ENCODE assay signal across 8 cellular contexts in genomic region chr1:149884433-149885363, GRCh38. TPM values are rescaled to one million over a fixed set of nuclear protein-coding genes. Genes with fewer than 3 reads are reported as not detected.
DNase-seq lines count a peak whose midpoint lies in the region; FAIRE-seq and TF ChIP-seq lines count a peak whose summit lies in the region.

No MANE protein-coding gene starts in this region.

- no peak for TF ChIP-seq POLR2A in Peyer's patch (IDR thresholded peaks at IDR 0.05)
- no peak for TF ChIP-seq POLR2A in endothelial cell of umbilical vein (IDR thresholded peaks at IDR 0.05; ENCODE audit: low read depth, low read length)
- no peak for TF ChIP-seq POLR2A in ovary (IDR thresholded peaks at IDR 0.05)

- H3K36me3 Mint-ChIP-seq in endothelial cell (ENCODE audit: low read depth, unreplicated experiment) = no peaks in the 10 kb centered on the region

- WGBS in ovary, 3 donors = 7 to 10% (median 9%) methylated on average over 9 of the region's 9 CpGs

- H3K79me2 ChIP-seq in KMS-11 (ENCODE audit: insufficient read depth, low read depth) = peaks cover 55% of the 10 kb centered on the region
- H3K79me2 ChIP-seq in endothelial cell of umbilical vein (ENCODE audit: control insufficient read depth, insufficient read depth, low read length) = no peaks in the 10 kb centered on the region

- H2AFZ ChIP-seq in KMS-11 (ENCODE audit: low read depth) = no peak overlapping the region
- H2AFZ ChIP-seq in endothelial cell of umbilical vein (ENCODE audit: low read depth, low read length) = peak overlapping the region; percentile 26

- POLR2A ChIA-PET in endothelial cell of umbilical vein (lab: Charles Lee) = interaction anchor here (0.6 kb wide), 1 partner anchor 185 kb away, joined by 3 read pairs; no protein-coding TSS in a partner anchor

- H3K4me2 ChIP-seq in KMS-11 = peak overlapping the region; percentile 72
- peak overlapping the region; percentile 91 for H3K4me2 ChIP-seq in endothelial cell of umbilical vein (ENCODE audit: insufficient read depth, low read length)

- no peak overlapping the region for H3K4me3 Mint-ChIP-seq in endothelial cell (ENCODE audit: unreplicated experiment)

- no TSS peak for BruUV-seq in endothelial cell of umbilical vein (replicated peaks; lab: Mats Ljungman, UMichigan)

- no peaks in the 10 kb centered on the region for H3K27me3 Mint-ChIP-seq in endothelial cell (ENCODE audit: unreplicated experiment)

- peak; percentile 84 for DNase-seq in DMS53 (lab: John Stamatoyannopoulos, UW)
- peak in 2 of 3 donors; percentile 37 to 50 for DNase-seq in Peyer's patch
- no peak for DNase-seq in endothelial cell of umbilical vein (ENCODE audit: low read depth, low spot score)
- DNase-seq in ovary = no peak
- no peak for DNase-seq in ecto neural progenitor cell (ENCODE audit: low spot score)
- no peak for DNase-seq in endothelial cell (ENCODE audit: low spot score)
- no peak for DNase-seq in T-helper 9 cell

- H4K20me1 ChIP-seq in KMS-11 (ENCODE audit: insufficient read depth) (no peaks in the 10 kb centered on the region), endothelial cell of umbilical vein (replicated peaks; ENCODE audit: control insufficient read depth, extremely low read depth, insufficient read depth, low read length) (no peaks in the 10 kb centered on the region)

- no peaks in the 10 kb centered on the region for H3K36me3 ChIP-seq in KMS-11 (ENCODE audit: insufficient read depth)
- H3K36me3 ChIP-seq in Peyer's patch = no peaks in the 10 kb centered on the region
- no peaks in the 10 kb centered on the region for H3K36me3 ChIP-seq in endothelial cell of umbilical vein (ENCODE audit: control insufficient read depth in 2 of 2, extremely low read depth in 1 of 2, insufficient read depth in 2 of 2, low read length in 2 of 2)
- H3K36me3 ChIP-seq in ovary = no peaks in the 10 kb centered on the region

- H3K9me3 ChIP-seq in Peyer's patch = no peaks in the 10 kb centered on the region
- H3K9me3 ChIP-seq in endothelial cell of umbilical vein (replicated peaks; ENCODE audit: control insufficient read depth, insufficient read depth, low read length) = no peaks in the 10 kb centered on the region
- H3K9me3 ChIP-seq in ovary = no peaks in the 10 kb centered on the region

- H3K4me1 ChIP-seq in KMS-11 (ENCODE audit: low read depth, poor library complexity, severe bottlenecking) = peaks cover 47% of the 10 kb centered on the region
- H3K4me1 ChIP-seq in Peyer's patch = peaks cover 0 to 10% (median 0%) of the 10 kb centered on the region in 4 donors
- H3K4me1 ChIP-seq in endothelial cell of umbilical vein (ENCODE audit: control insufficient read depth, extremely low read depth, insufficient read depth, low read length) = peaks cover 16% of the 10 kb centered on the region
- H3K4me1 ChIP-seq in ovary (ENCODE audit: insufficient read depth) = peaks cover 2% of the 10 kb centered on the region

- dilution Hi-C loops in endothelial cell of umbilical vein (cut with MboI; ENCODE audit: extremely low pct_ligation_motif_present, low sequenced_read_pairs) = loop anchor here (25.0 kb wide), 1 partner anchor 153 kb away; no protein-coding TSS in a partner anchor

- H3K9me3 Mint-ChIP-seq in endothelial cell (ENCODE audit: unreplicated experiment) = no peaks in the 10 kb centered on the region

- H3K9ac ChIP-seq in KMS-11 (peak overlapping the region; percentile 92), endothelial cell of umbilical vein (replicated peaks; ENCODE audit: extremely low read depth, insufficient read depth, low read length) (peak overlapping the region; percentile 99)

- FAIRE-seq in endothelial cell of umbilical vein (lab: Jason Lieb, UNC) = no peak

- H3K27ac ChIP-seq in KMS-11 (peak overlapping the region; percentile 92), Peyer's patch (peak overlapping the region; percentile 97 to 100 (median 98)), endothelial cell of umbilical vein (ENCODE audit: insufficient read depth, low read depth, low read length) (peak overlapping the region; percentile 90), ovary (peak overlapping the region in 1 of 2 donors; percentile 99)

- TF ChIP-seq EP300 in ovary (IDR thresholded peaks at IDR 0.05) = no peak

- H3K27me3 ChIP-seq in KMS-11 (ENCODE audit: insufficient read depth, low read depth) (no peaks in the 10 kb centered on the region), Peyer's patch (no peaks in the 10 kb centered on the region), endothelial cell of umbilical vein (ENCODE audit: control insufficient read depth in 2 of 2, insufficient read depth in 2 of 2, low read length in 2 of 2) (no peaks in the 10 kb centered on the region), ovary (no peaks in the 10 kb centered on the region)

- no peaks in the 10 kb centered on the region for H3K4me1 Mint-ChIP-seq in endothelial cell (ENCODE audit: unreplicated experiment)

- TF ChIP-seq CTCF in KMS-11 (conservative IDR thresholded peaks at IDR 0.05; ENCODE audit: low read depth, low read length) (no peak; the same call in 1 of the 2 replicates), Peyer's patch (IDR thresholded peaks at IDR 0.05) (no peak), endothelial cell of umbilical vein (IDR thresholded peaks at IDR 0.05; ENCODE audit: extremely low read depth in 1 of 2, insufficient read depth in 1 of 2, low read depth in 1 of 2, low read length in 2 of 2) (no peak), ovary (IDR thresholded peaks at IDR 0.05) (no peak), endothelial cell (IDR thresholded peaks at IDR 0.05; ENCODE audit: unreplicated experiment) (no peak)

- CTCF ChIA-PET in endothelial cell of umbilical vein (lab: Charles Lee) = interaction anchor here (0.6 kb wide), 1 partner anchor 208 kb away, joined by 3 read pairs; no protein-coding TSS in a partner anchor

- intact Hi-C loops in endothelial cell of umbilical vein (cut with micrococcal nuclease) = no loop called here
- intact Hi-C loops in ovary (cut with DNase I) = no loop called here

- no peaks in the 10 kb centered on the region for H3K9me1 ChIP-seq in endothelial cell of umbilical vein (replicated peaks; ENCODE audit: control insufficient read depth, extremely low read depth, insufficient read depth, low read length)

- H3K4me3 ChIP-seq in KMS-11 (IDR thresholded peaks at IDR 0.05; ENCODE audit: insufficient read depth, low read depth, low read length) (peak overlapping the region; percentile 95), Peyer's patch (peak overlapping the region; percentile 61 to 73 (median 70)), endothelial cell of umbilical vein (replicated peaks in 1 of 3; ENCODE audit: insufficient read depth in 1 of 3, low read depth in 1 of 3, low read length in 3 of 3) (peak overlapping the region in 2 of 3 experiments; percentile 42 to 81), ovary (peak overlapping the region; percentile 80)

- no peak overlapping the region for H3K27ac Mint-ChIP-seq in endothelial cell (ENCODE audit: unreplicated experiment)

RNA-seq across cellular contexts. Expression of gene BOLA1, which starts 14.7 kb away (rescaled TPM):
- total RNA-seq in Peyer's patch (10 to 100 TPM in 3 of 4 donors, 1 to 10 TPM in 1; 9.1 to 37.8 (median 22.1) TPM), endothelial cell of umbilical vein (7.0 and 10.8 TPM in 2 replicates), ovary (10 to 100 TPM; 11.6 to 36.5 (median 16.1) TPM), endothelial cell (ENCODE audit: unreplicated experiment) (7.7 TPM)
- polyA plus RNA-seq in endothelial cell of umbilical vein (12.2 and 16.1 TPM in 2 replicates), ovary (10 to 100 TPM; 13.6 to 30.1 TPM)
- polyA plus RNA-seq in endothelial cell of umbilical vein (2011; cell fraction: cytosol; rRNA removed) = 11.6 and 15.0 TPM in 2 replicates
- 5.8 and 8.2 TPM in 2 replicates for polyA plus RNA-seq in endothelial cell of umbilical vein (2011; cell fraction: nucleus; rRNA removed)
- polyA plus RNA-seq in endothelial cell of umbilical vein (2012) = 7.1 and 8.3 TPM in 2 replicates
- polyA minus RNA-seq in endothelial cell of umbilical vein = 2.0 and 3.7 TPM in 2 replicates
- 5.5 TPM for polyA minus RNA-seq in endothelial cell of umbilical vein (2011; cell fraction: cytosol; rRNA and poly(A)+ RNA removed)
- polyA minus RNA-seq in endothelial cell of umbilical vein (2011; cell fraction: nucleus; rRNA and poly(A)+ RNA removed) = 1.0 and 2.2 TPM in 2 replicates

RNA-seq across cellular contexts. Expression of gene SV2A, which starts 32.9 kb away (rescaled TPM):
- total RNA-seq in Peyer's patch (1 to 10 TPM in 3 of 4 donors, under 1 TPM in 1; 0.70 to 3.3 (median 2.2) TPM), endothelial cell of umbilical vein (3.9 and 5.4 TPM in 2 replicates), ovary (1 to 10 TPM; 1.2 to 7.7 (median 3.2) TPM), endothelial cell (ENCODE audit: unreplicated experiment) (12.7 TPM)
- polyA plus RNA-seq in endothelial cell of umbilical vein (2.9 and 3.0 TPM in 2 replicates), ovary (1 to 10 TPM; 3.2 to 7.9 TPM)
- 2.6 and 3.0 TPM in 2 replicates for polyA plus RNA-seq in endothelial cell of umbilical vein (2011; cell fraction: cytosol; rRNA removed)
- 2.7 and 3.9 TPM in 2 replicates for polyA plus RNA-seq in endothelial cell of umbilical vein (2011; cell fraction: nucleus; rRNA removed)
- polyA plus RNA-seq in endothelial cell of umbilical vein (2012) = 3.5 and 6.0 TPM in 2 replicates
- polyA minus RNA-seq in endothelial cell of umbilical vein = 5.4 and 6.5 TPM in 2 replicates
- not detected for polyA minus RNA-seq in endothelial cell of umbilical vein (2011; cell fraction: cytosol; rRNA and poly(A)+ RNA removed)
- 1.3 and 1.8 TPM in 2 replicates for polyA minus RNA-seq in endothelial cell of umbilical vein (2011; cell fraction: nucleus; rRNA and poly(A)+ RNA removed)

RNA-seq across cellular contexts. Expression of gene SF3B4, which starts 42.9 kb away (rescaled TPM):
- total RNA-seq in Peyer's patch (10 to 100 TPM; 21.0 to 32.2 (median 28.2) TPM), endothelial cell of umbilical vein (68.7 and 74.4 TPM in 2 replicates), ovary (10 to 100 TPM in 5 of 7 donors, 1 to 10 TPM in 2; 9.2 to 70.2 (median 57.8) TPM), endothelial cell (ENCODE audit: unreplicated experiment) (108 TPM)
- polyA plus RNA-seq in endothelial cell of umbilical vein (61.2 and 62.7 TPM in 2 replicates), ovary (10 to 100 TPM; 35.8 to 91.4 TPM)
- polyA plus RNA-seq in endothelial cell of umbilical vein (2011; cell fraction: cytosol; rRNA removed) = 45.3 and 45.4 TPM in 2 replicates
- polyA plus RNA-seq in endothelial cell of umbilical vein (2011; cell fraction: nucleus; rRNA removed) = 33.4 and 44.2 TPM in 2 replicates
- polyA plus RNA-seq in endothelial cell of umbilical vein (2012) = 43.0 and 79.3 TPM in 2 replicates
- polyA minus RNA-seq in endothelial cell of umbilical vein = 36.7 and 43.3 TPM in 2 replicates
- 38.5 TPM for polyA minus RNA-seq in endothelial cell of umbilical vein (2011; cell fraction: cytosol; rRNA and poly(A)+ RNA removed)
- polyA minus RNA-seq in endothelial cell of umbilical vein (2011; cell fraction: nucleus; rRNA and poly(A)+ RNA removed) = 17.8 and 34.2 TPM in 2 replicates

RNA-seq across cellular contexts. Expression of gene MTMR11, which starts 52.0 kb away (rescaled TPM):
- 100 to 1,000 TPM in 3 of 4 donors, 10 to 100 TPM in 1; 47.9 to 210 (median 175) TPM for total RNA-seq in Peyer's patch
- total RNA-seq in endothelial cell of umbilical vein = 7.8 and 11.2 TPM in 2 replicates
- 14.4 and 16.9 TPM in 2 replicates for polyA plus RNA-seq in endothelial cell of umbilical vein
- polyA plus RNA-seq in endothelial cell of umbilical vein (2011; cell fraction: cytosol; rRNA removed) = 9.1 and 10.4 TPM in 2 replicates
- 48.7 and 52.5 TPM in 2 replicates for polyA plus RNA-seq in endothelial cell of umbilical vein (2011; cell fraction: nucleus; rRNA removed)
- 11.5 and 15.9 TPM in 2 replicates for polyA plus RNA-seq in endothelial cell of umbilical vein (2012)
- 17.6 and 28.9 TPM in 2 replicates for polyA minus RNA-seq in endothelial cell of umbilical vein
- polyA minus RNA-seq in endothelial cell of umbilical vein (2011; cell fraction: cytosol; rRNA and poly(A)+ RNA removed) = 2.0 TPM
- 14.2 and 19.3 TPM in 2 replicates for polyA minus RNA-seq in endothelial cell of umbilical vein (2011; cell fraction: nucleus; rRNA and poly(A)+ RNA removed)
- 10 to 100 TPM; 20.2 to 51.5 (median 34.6) TPM for total RNA-seq in ovary
- 10 to 100 TPM; 19.1 to 33.0 TPM for polyA plus RNA-seq in ovary
- 10.3 TPM for total RNA-seq in endothelial cell (ENCODE audit: unreplicated experiment)

Comparison
In these comparisons a context has a peak if more than half of its experiments do, and no peak if none do; other contexts are left out.
1. DNase-seq: peak in DMS53 (single experiment) and Peyer's patch (2 of 3); none in endothelial cell of umbilical vein (single experiment), ovary (0 of 5), ecto neural progenitor cell (single experiment), endothelial cell (single experiment) and T-helper 9 cell (single experiment).
2. Peak in every context shown above with its lines, with median percentiles within 50 percentile points of each other: H3K4me3 ChIP-seq.